34 cellular contexts compared by ENCODE assay signal in genomic region chr19:21496876-21497275, GRCh38.
"Had no signal": no experiment of that assay in that cellular context is flagged by ENCODE, and none has a peak within 500 bp of the region (broad histone marks: within the 10 kb centered on the region; RNA-seq: fewer than 3 reads in every experiment).

No MANE protein-coding gene starts in this region.

- H3K9me3 ChIP-seq: MG63 had no signal

- H3K27me3 ChIP-seq: MG63 had no signal

- H3K27ac ChIP-seq: KMS-11 had no signal

- H3K4me3 ChIP-seq: MG63 had no signal

- H3K9ac ChIP-seq: KMS-11 had no signal

- H3K4me2 ChIP-seq: KMS-11 had no signal

- H3K36me3 ChIP-seq: MG63 had no signal

- DNase-seq: Karpas-422, Kasumi-1, MG63, MM.1S, MV-4-11, NCI-H1048, NCI-H1092, NCI-H1092 treated with DMSO at 0.1 percent for 48 hours, NCI-H1105, NCI-H1105 treated with DMSO at 0.1 percent for 48 hours, NCI-H1417, NCI-H1417 treated with DMSO at 0.1 percent for 48 hours, NCI-H1436, NCI-H1436 treated with DMSO at 0.1 percent for 48 hours, NCI-H146, NCI-H1694, NCI-H1694 treated with DMSO at 0.1 percent for 48 hours, NCI-H187, NCI-H187 treated with DMSO at 0.1 percent for 48 hours, NCI-H1930, NCI-H2029, NCI-H2029 treated with DMSO at 0.1 percent for 48 hours, NCI-H2081, NCI-H2081 treated with DMSO at 0.1 percent for 48 hours, NCI-H2171, NCI-H2171 treated with DMSO at 0.1 percent for 48 hours, NCI-H226, NCI-H345, NCI-H446, NCI-H446 treated with DMSO at 0.1 percent for 48 hours, NCI-H510A, NCI-H510A treated with DMSO at 0.1 percent for 48 hours, NCI-H524 had no signal
